In the genomic region with DNA sequence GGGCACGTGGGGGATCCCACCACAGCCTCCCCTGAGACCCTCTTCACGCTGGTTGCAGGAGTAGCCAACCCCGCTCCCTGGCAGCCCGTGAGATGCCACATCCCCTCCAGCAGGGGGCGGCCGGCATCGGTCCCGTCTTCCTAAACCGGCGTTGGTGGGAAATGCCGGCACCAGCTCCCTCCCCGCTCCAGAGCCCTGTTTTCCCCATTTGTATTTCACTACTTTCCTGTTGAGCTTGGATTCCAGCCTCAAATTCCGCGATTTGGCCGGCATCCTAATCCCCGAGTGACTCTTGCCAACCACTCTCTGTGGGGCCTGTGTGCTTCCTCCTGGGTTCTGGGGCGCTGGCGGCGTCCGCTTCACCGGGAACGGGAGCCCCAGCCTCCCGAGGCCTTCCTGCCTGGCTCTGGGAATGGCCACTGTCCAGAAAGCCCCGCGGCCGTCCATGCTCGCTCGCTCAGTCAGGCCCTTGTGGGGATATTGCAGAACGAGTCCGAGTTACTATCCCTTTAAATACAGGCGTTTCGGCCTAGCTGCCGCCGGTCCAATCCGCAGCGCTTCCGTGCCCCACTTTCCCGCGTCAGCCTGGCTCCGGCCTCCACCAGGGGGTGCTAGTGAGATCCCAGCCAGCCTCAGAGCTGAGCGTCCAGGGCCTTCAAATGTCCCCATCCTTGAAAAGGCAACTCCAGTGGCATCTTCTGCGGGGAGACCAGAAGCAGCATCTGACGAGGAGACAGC, we compare ENCODE assay signal across 8 cellular contexts. TPM values are rescaled to one million over a fixed set of nuclear protein-coding genes. Genes with fewer than 3 reads are reported as not detected.
DNase-seq lines count a peak whose midpoint lies in the region; ATAC-seq lines count a peak whose summit lies in the region.

No MANE protein-coding gene starts in this region.

- peak overlapping the region; percentile 78 for H3K27ac ChIP-seq in BLaER1

- H3K36me3 ChIP-seq in BLaER1 = no peaks in the 10 kb centered on the region

- H3K4me3 ChIP-seq in BLaER1 = peak overlapping the region; percentile 73

- no peaks in the 10 kb centered on the region for H4K20me1 ChIP-seq in BLaER1

- ATAC-seq in HG03439 (IDR thresholded peaks at IDR 0.05; ENCODE audit: unreplicated experiment) = peak; percentile 90

- H3K4me2 ChIP-seq in BLaER1 = peak overlapping the region; percentile 84

- peak; percentile 77 for DNase-seq in GM19238 (ENCODE audit: insufficient read length, low spot score)
- DNase-seq in NCI-H82 (lab: John Stamatoyannopoulos, UW) = peak; percentile 87
- DNase-seq in activated CD8-positive, alpha-beta memory T cell treated with anti-CD3 and anti-CD28 coated beads for 1 hour (ENCODE audit: extremely low read depth in 1 of 2, low read depth in 1 of 2) = peak; percentile 60 to 68
- DNase-seq in effector CD4-positive, alpha-beta T cell = peak; percentile 77
- DNase-seq in lung microvascular endothelial cell (ENCODE audit: low read depth in 2 of 2) = peak; percentile 83 to 93
- peak; percentile 81 to 86 (median 82) for DNase-seq in stimulated activated CD4-positive, alpha-beta T cell treated with anti-CD3 and anti-CD28 coated beads, TNF-alpha, amount 100 ng/mL, for 24 hours (ENCODE audit: low read depth in 3 of 3)

- peak overlapping the region; percentile 79 for H3K9ac ChIP-seq in BLaER1

- H3K27me3 ChIP-seq in BLaER1 = peaks cover 17% of the 10 kb centered on the region

- peaks cover 8% of the 10 kb centered on the region; the same call in 1 of the 2 replicates for H3K4me1 ChIP-seq in BLaER1

- H3K9me3 ChIP-seq in BLaER1 = peaks cover 14% of the 10 kb centered on the region

RNA-seq across cellular contexts. Expression of gene ADAMTS17, which starts 8.1 kb away (rescaled TPM):
- total RNA-seq in lung microvascular endothelial cell = 0.22 and 0.40 TPM in 2 replicates

Comparison
In these comparisons a context has a peak if more than half of its experiments do, and no peak if none do; other contexts are left out.
1. Peak in every context shown above with its lines: DNase-seq, ATAC-seq, H3K4me3 ChIP-seq and H3K27ac ChIP-seq.